ENCODE assay signal across 11 cellular contexts in genomic region chr5:31196309-31196708, GRCh38. TPM values are rescaled to one million over a fixed set of nuclear protein-coding genes. Genes with fewer than 3 reads are reported as not detected.
DNase-seq lines count a peak whose midpoint lies in the region; ATAC-seq and TF ChIP-seq lines count a peak whose summit lies in the region.
"Had no signal": no experiment of that assay in that cellular context is flagged by ENCODE, and none has a peak within 500 bp of the region (broad histone marks: within the 10 kb centered on the region; RNA-seq: fewer than 3 reads in every experiment).

No MANE protein-coding gene starts in this region.

- no peaks in the 10 kb centered on the region for H3K36me3 ChIP-seq in gastrocnemius medialis
- H3K36me3 ChIP-seq: colonic mucosa had no signal

- WGBS in lower leg skin, 2 donors: 31 to 55% methylated on average over 2 of the region's 2 CpGs

- TF ChIP-seq CTCF in HFF-Myc (IDR thresholded peaks at IDR 0.05; ENCODE audit: low read depth, low read length, missing control alignments) (peak; percentile 16), foreskin fibroblast (IDR thresholded peaks at IDR 0.05; ENCODE audit: low read depth, low read length) (peak; percentile 17), gastrocnemius medialis (IDR thresholded peaks at IDR 0.05 in 4 of 5, conservative IDR thresholded peaks at IDR 0.05 in 1 of 5) (no peak), lower leg skin (IDR thresholded peaks at IDR 0.05) (no peak)

- TF ChIP-seq POLR2A in gastrocnemius medialis (IDR thresholded peaks at IDR 0.05): no peak
- no peak for TF ChIP-seq POLR2A in lower leg skin (IDR thresholded peaks at IDR 0.05)

- H3K27me3 ChIP-seq in gastrocnemius medialis: peaks cover 33 to 48% (median 35%) of the 10 kb centered on the region in 3 donors

- H3K4me1 ChIP-seq in gastrocnemius medialis: no peaks in the 10 kb centered on the region

- intact Hi-C loops in gastrocnemius medialis (cut with DNase I; ENCODE audit: low total_unique reads) (no loop called here), lower leg skin (cut with DNase I; ENCODE audit: low total_unique reads) (no loop called here)

- H3K36me3 Mint-ChIP-seq in stimulated activated naive B cell treated with anti-CD40 and anti-IgM and Interleukin-4, amounts not matched to agents 10 μg/mL and 1 μg/mL and 100 μg/mL, for 72 hours: no peaks in the 10 kb centered on the region

- DNase-seq in HFF-Myc (ENCODE audit: extremely low read depth, low read depth) (peak; percentile 4), RPMI7951 (ENCODE audit: low read depth) (peak; percentile 6), foreskin fibroblast (no peak), stromal cell of bone marrow (ENCODE audit: low read depth) (peak; percentile 18), gastrocnemius medialis (no peak), lower leg skin (ENCODE audit: low spot score in 2 of 2) (no peak)
- no peak for DNase-seq in stimulated activated naive B cell treated with anti-CD40 and anti-IgM and Interleukin-4, amounts not matched to agents 10 μg/mL and 1 μg/mL and 100 μg/mL, for 72 hours
- DNase-seq: colonic mucosa, DMS53, SK-N-SH had no signal

- H3K27me3 Mint-ChIP-seq in stimulated activated naive B cell treated with anti-CD40 and anti-IgM and Interleukin-4, amounts not matched to agents 10 μg/mL and 1 μg/mL and 100 μg/mL, for 72 hours: peaks cover 25 to 44% of the 10 kb centered on the region in 2 donors

- in situ Hi-C loops in gastrocnemius medialis (cut with MboI; ENCODE audit: low sequenced_read_pairs in 4 of 4): no loop called here

- no peaks in the 10 kb centered on the region for H3K9me3 Mint-ChIP-seq in stimulated activated naive B cell treated with anti-CD40 and anti-IgM and Interleukin-4, amounts not matched to agents 10 μg/mL and 1 μg/mL and 100 μg/mL, for 72 hours
- H3K9me3 Mint-ChIP-seq: activated T-helper 17 cell treated with anti-CD3 and anti-CD28 coated beads, Interleukin-2, amount 50 U/mL, for 72 hours had no signal

- no peak for ATAC-seq in stimulated activated naive B cell treated with anti-CD40 and anti-IgM and Interleukin-4, amounts not matched to agents 10 μg/mL and 1 μg/mL and 100 μg/mL, for 72 hours (replicated peaks)
- no peak for ATAC-seq in gastrocnemius medialis
- ATAC-seq: activated T-helper 17 cell treated with anti-CD3 and anti-CD28 coated beads, Interleukin-2, amount 50 U/mL, for 72 hours had no signal

- no peak overlapping the region for H3K27ac ChIP-seq in gastrocnemius medialis
- H3K27ac ChIP-seq: colonic mucosa had no signal

- no peak overlapping the region for H3K27ac Mint-ChIP-seq in stimulated activated naive B cell treated with anti-CD40 and anti-IgM and Interleukin-4, amounts not matched to agents 10 μg/mL and 1 μg/mL and 100 μg/mL, for 72 hours
- H3K27ac Mint-ChIP-seq: activated T-helper 17 cell treated with anti-CD3 and anti-CD28 coated beads, Interleukin-2, amount 50 U/mL, for 72 hours had no signal

- H3K4me1 Mint-ChIP-seq in stimulated activated naive B cell treated with anti-CD40 and anti-IgM and Interleukin-4, amounts not matched to agents 10 μg/mL and 1 μg/mL and 100 μg/mL, for 72 hours: peaks cover 2 to 9% of the 10 kb centered on the region in 2 donors
- H3K4me1 Mint-ChIP-seq: activated T-helper 17 cell treated with anti-CD3 and anti-CD28 coated beads, Interleukin-2, amount 50 U/mL, for 72 hours had no signal

- H3K4me3 Mint-ChIP-seq in stimulated activated naive B cell treated with anti-CD40 and anti-IgM and Interleukin-4, amounts not matched to agents 10 μg/mL and 1 μg/mL and 100 μg/mL, for 72 hours: no peak overlapping the region
- H3K4me3 Mint-ChIP-seq: activated T-helper 17 cell treated with anti-CD3 and anti-CD28 coated beads, Interleukin-2, amount 50 U/mL, for 72 hours had no signal

- H3K4me3 ChIP-seq in HFF-Myc (replicated peaks; ENCODE audit: low read depth, low read length) (no peak overlapping the region), foreskin fibroblast (ENCODE audit: low read depth in 1 of 2, low read length in 2 of 2) (no peak overlapping the region), gastrocnemius medialis (no peak overlapping the region), lower leg skin (ENCODE audit: low read depth, poor library complexity, severe bottlenecking) (no peak overlapping the region)
- H3K4me3 ChIP-seq: colonic mucosa had no signal

- no peaks in the 10 kb centered on the region for H3K9me3 ChIP-seq in gastrocnemius medialis
- H3K9me3 ChIP-seq: colonic mucosa, SK-N-SH had no signal

RNA-seq across cellular contexts. Expression of gene CDH6, which starts 2.8 kb away (rescaled TPM):
- total RNA-seq in RPMI7951 (2014; rRNA removed; shearing (Covaris generic)): 0.12 and 0.78 TPM in 2 replicates
- total RNA-seq in gastrocnemius medialis (1 to 10 TPM in 3 of 4 donors, under 1 TPM in 1; 1.00 to 2.9 (median 1.4) TPM), lower leg skin (1 to 10 TPM in 2 of 4 donors, under 1 TPM in 2; 0.13 to 2.5 (median 0.82) TPM)
- total RNA-seq: activated T-helper 17 cell treated with anti-CD3 and anti-CD28 coated beads, Interleukin-2, amount 50 U/mL, for 72 hours had no signal

Comparison
In these comparisons a context has a peak if more than half of its experiments do, and no peak if none do; other contexts are left out.
1. DNase-seq: peak in HFF-Myc (single experiment), RPMI7951 (single experiment) and stromal cell of bone marrow (single experiment); none in foreskin fibroblast (0 of 2), stimulated activated naive B cell treated with anti-CD40 and anti-IgM and Interleukin-4, amounts not matched to agents 10 μg/mL and 1 μg/mL and 100 μg/mL, for 72 hours (single experiment), gastrocnemius medialis (0 of 2) and lower leg skin (0 of 2).
2. CTCF ChIP-seq: peak in HFF-Myc (single experiment) and foreskin fibroblast (single experiment); none in gastrocnemius medialis (0 of 5) and lower leg skin (0 of 3).